15 cellular contexts compared by ENCODE assay signal in genomic region chr14:49686425-49686824, GRCh38. TPM values are rescaled to one million over a fixed set of nuclear protein-coding genes. Genes with fewer than 3 reads are reported as not detected.
DNase-seq lines count a peak whose midpoint lies in the region; ATAC-seq and TF ChIP-seq lines count a peak whose summit lies in the region.
"Had no signal": no experiment of that assay in that cellular context is flagged by ENCODE, and none has a peak within 500 bp of the region (broad histone marks: within the 10 kb centered on the region; RNA-seq: fewer than 3 reads in every experiment).

No MANE protein-coding gene starts in this region.

- no peak for TF ChIP-seq CTCF in DOHH2 (IDR thresholded peaks at IDR 0.05; ENCODE audit: low read depth, low read length, poor library complexity, severe bottlenecking)
- TF ChIP-seq CTCF in WTC11 (IDR thresholded peaks at IDR 0.05) = no peak

- H3K4me1 Mint-ChIP-seq in WTC11 (peaks cover 23% of the 10 kb centered on the region), immature natural killer cell (peaks cover 15 to 19% of the 10 kb centered on the region in 2 donors)

- peaks cover 22% of the 10 kb centered on the region for H3K4me1 ChIP-seq in BLaER1
- H3K4me1 ChIP-seq in DOHH2 (ENCODE audit: control insufficient read depth, low read length) = peaks cover 28% of the 10 kb centered on the region

- H3K36me3 ChIP-seq in BLaER1 (peaks cover 22% of the 10 kb centered on the region), DOHH2 (ENCODE audit: control insufficient read depth, low read length) (peaks cover 38% of the 10 kb centered on the region)

- H3K9ac ChIP-seq in BLaER1 = no peak overlapping the region

- CTCF ChIA-PET in WTC11 (lab: Charles Lee) = interaction anchor here (2.4 kb wide), 1 partner anchor 52 kb away, joined by 13 read pairs; no protein-coding TSS in a partner anchor

- no peak for DNase-seq in WTC11 (ENCODE audit: low spot score)
- no peak for DNase-seq in immature natural killer cell
- DNase-seq in SIG-M5 (lab: John Stamatoyannopoulos, UW) = no peak
- DNase-seq in NOMO-1 treated with DMSO at 0.1 percent for 48 hours (lab: John Stamatoyannopoulos, UW; ENCODE audit: unreplicated experiment) = no peak
- no peak for DNase-seq in RPMI8226
- DNase-seq: activated effector memory CD4-positive, alpha-beta T cell treated with anti-CD3 and anti-CD28 coated beads, Interleukin-2, amount 50 U/mL, for 16 hours; caudate nucleus; GF-D8; MG63; mucosa of descending colon; stimulated activated CD4-positive, alpha-beta T cell treated with anti-CD3 and anti-CD28 coated beads, Interleukin-4, amount 100 ng/mL, for 1 hour had no signal

- no peak overlapping the region for H3K27ac ChIP-seq in BLaER1
- H3K27ac ChIP-seq in DOHH2 (ENCODE audit: low read depth, low read length) = no peak overlapping the region

- H3K9me3 Mint-ChIP-seq in WTC11 (0 out of 2 replicates have a peak, but pooled peaks cover 3% of the 10 kb centered on the region), immature natural killer cell (no peaks in the 10 kb centered on the region)

- H3K4me3 Mint-ChIP-seq in WTC11 (peak overlapping the region; percentile 43), immature natural killer cell (peak overlapping the region; percentile 20 to 63 (median 51))

- H3K27me3 ChIP-seq in BLaER1 (no peaks in the 10 kb centered on the region; the same call in 1 of the 2 replicates), DOHH2 (ENCODE audit: control insufficient read depth, low read length) (no peaks in the 10 kb centered on the region)
- H3K27me3 ChIP-seq: MG63 had no signal

- H3K9me3 ChIP-seq in BLaER1 = no peaks in the 10 kb centered on the region
- no peaks in the 10 kb centered on the region for H3K9me3 ChIP-seq in DOHH2 (ENCODE audit: control insufficient read depth, insufficient read depth, low read length)
- H3K9me3 ChIP-seq: MG63, mucosa of descending colon had no signal

- ATAC-seq in WTC11 (no peak), GM21723 (IDR thresholded peaks at IDR 0.05; ENCODE audit: unreplicated experiment) (no peak)
- ATAC-seq: mucosa of descending colon had no signal

- H3K4me2 ChIP-seq in BLaER1 (peak overlapping the region; percentile 80; the same call in 1 of the 2 replicates), DOHH2 (ENCODE audit: low read length) (peak overlapping the region; percentile 94)

- peaks cover 14% of the 10 kb centered on the region for H3F3A ChIP-seq in DOHH2 (ENCODE audit: control insufficient read depth, insufficient read depth)

- peaks cover 20% of the 10 kb centered on the region for H3K27me3 Mint-ChIP-seq in WTC11 (ENCODE audit: low read depth)
- H3K27me3 Mint-ChIP-seq in immature natural killer cell (ENCODE audit: low read depth in 3 of 3) = peaks cover 0 to 2% (median 0%) of the 10 kb centered on the region in 3 donors

- H3K4me3 ChIP-seq in BLaER1 = peak overlapping the region; percentile 80; the same call in 1 of the 2 replicates
- H3K4me3 ChIP-seq in DOHH2 (ENCODE audit: low read length) = peak overlapping the region; percentile 95
- H3K4me3 ChIP-seq: mucosa of descending colon had no signal

- H3K27ac Mint-ChIP-seq in WTC11 = no peak overlapping the region
- peak overlapping the region in 1 of 6 donors; percentile 28 for H3K27ac Mint-ChIP-seq in immature natural killer cell

- POLR2A ChIA-PET in WTC11 (lab: Charles Lee) = no interaction called here

- no peaks in the 10 kb centered on the region for H3K9me2 ChIP-seq in DOHH2 (replicated peaks; ENCODE audit: control insufficient read depth, low read length)

- H4K20me1 ChIP-seq in BLaER1 (no peaks in the 10 kb centered on the region), DOHH2 (ENCODE audit: control insufficient read depth, insufficient read depth, low read depth, low read length) (no peaks in the 10 kb centered on the region)

- H3K36me3 Mint-ChIP-seq in WTC11 = peaks cover 16% of the 10 kb centered on the region
- H3K36me3 Mint-ChIP-seq in immature natural killer cell = peaks cover 0 to 4% (median 3%) of the 10 kb centered on the region in 3 donors

- H3K79me2 ChIP-seq in DOHH2 (ENCODE audit: control insufficient read depth, low read length) = peaks cover 56% of the 10 kb centered on the region

TF ChIP-seq in WTC11, 78 proteins besides CTCF, POLR2A, EP300 and RAD21:
- TF ChIP-seq FOXJ3 (CRISPR knock-in tag; IDR thresholded peaks at IDR 0.05; ENCODE audit: borderline replicate concordance) = no peak
- no peak for TF ChIP-seq ZNF219 (CRISPR knock-in tag; IDR thresholded peaks at IDR 0.05; ENCODE audit: borderline replicate concordance)
- TF ChIP-seq, protein P1, sequence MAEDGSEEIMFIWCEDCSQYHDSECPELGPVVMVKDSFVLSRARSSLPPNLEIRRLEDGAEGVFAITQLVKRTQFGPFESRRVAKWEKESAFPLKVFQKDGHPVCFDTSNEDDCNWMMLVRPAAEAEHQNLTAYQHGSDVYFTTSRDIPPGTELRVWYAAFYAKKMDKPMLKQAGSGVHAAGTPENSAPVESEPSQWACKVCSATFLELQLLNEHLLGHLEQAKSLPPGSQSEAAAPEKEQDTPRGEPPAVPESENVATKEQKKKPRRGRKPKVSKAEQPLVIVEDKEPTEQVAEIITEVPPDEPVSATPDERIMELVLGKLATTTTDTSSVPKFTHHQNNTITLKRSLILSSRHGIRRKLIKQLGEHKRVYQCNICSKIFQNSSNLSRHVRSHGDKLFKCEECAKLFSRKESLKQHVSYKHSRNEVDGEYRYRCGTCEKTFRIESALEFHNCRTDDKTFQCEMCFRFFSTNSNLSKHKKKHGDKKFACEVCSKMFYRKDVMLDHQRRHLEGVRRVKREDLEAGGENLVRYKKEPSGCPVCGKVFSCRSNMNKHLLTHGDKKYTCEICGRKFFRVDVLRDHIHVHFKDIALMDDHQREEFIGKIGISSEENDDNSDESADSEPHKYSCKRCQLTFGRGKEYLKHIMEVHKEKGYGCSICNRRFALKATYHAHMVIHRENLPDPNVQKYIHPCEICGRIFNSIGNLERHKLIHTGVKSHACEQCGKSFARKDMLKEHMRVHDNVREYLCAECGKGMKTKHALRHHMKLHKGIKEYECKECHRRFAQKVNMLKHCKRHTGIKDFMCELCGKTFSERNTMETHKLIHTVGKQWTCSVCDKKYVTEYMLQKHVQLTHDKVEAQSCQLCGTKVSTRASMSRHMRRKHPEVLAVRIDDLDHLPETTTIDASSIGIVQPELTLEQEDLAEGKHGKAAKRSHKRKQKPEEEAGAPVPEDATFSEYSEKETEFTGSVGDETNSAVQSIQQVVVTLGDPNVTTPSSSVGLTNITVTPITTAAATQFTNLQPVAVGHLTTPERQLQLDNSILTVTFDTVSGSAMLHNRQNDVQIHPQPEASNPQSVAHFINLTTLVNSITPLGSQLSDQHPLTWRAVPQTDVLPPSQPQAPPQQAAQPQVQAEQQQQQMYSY (CRISPR knock-in tag; IDR thresholded peaks at IDR 0.05) = no peak
- TF ChIP-seq CREM (CRISPR knock-in tag; IDR thresholded peaks at IDR 0.05) = no peak
- TF ChIP-seq, protein P2, sequence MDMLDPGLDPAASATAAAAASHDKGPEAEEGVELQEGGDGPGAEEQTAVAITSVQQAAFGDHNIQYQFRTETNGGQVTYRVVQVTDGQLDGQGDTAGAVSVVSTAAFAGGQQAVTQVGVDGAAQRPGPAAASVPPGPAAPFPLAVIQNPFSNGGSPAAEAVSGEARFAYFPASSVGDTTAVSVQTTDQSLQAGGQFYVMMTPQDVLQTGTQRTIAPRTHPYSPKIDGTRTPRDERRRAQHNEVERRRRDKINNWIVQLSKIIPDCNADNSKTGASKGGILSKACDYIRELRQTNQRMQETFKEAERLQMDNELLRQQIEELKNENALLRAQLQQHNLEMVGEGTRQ (CRISPR knock-in tag; IDR thresholded peaks at IDR 0.05) = no peak
- TF ChIP-seq ZNF263 (CRISPR knock-in tag; IDR thresholded peaks at IDR 0.05; ENCODE audit: low read depth) = no peak
- TF ChIP-seq, protein P3, sequence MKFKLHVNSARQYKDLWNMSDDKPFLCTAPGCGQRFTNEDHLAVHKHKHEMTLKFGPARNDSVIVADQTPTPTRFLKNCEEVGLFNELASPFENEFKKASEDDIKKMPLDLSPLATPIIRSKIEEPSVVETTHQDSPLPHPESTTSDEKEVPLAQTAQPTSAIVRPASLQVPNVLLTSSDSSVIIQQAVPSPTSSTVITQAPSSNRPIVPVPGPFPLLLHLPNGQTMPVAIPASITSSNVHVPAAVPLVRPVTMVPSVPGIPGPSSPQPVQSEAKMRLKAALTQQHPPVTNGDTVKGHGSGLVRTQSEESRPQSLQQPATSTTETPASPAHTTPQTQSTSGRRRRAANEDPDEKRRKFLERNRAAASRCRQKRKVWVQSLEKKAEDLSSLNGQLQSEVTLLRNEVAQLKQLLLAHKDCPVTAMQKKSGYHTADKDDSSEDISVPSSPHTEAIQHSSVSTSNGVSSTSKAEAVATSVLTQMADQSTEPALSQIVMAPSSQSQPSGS (CRISPR knock-in tag; IDR thresholded peaks at IDR 0.05; ENCODE audit: borderline replicate concordance, low read depth) = no peak
- TF ChIP-seq, protein P4, sequence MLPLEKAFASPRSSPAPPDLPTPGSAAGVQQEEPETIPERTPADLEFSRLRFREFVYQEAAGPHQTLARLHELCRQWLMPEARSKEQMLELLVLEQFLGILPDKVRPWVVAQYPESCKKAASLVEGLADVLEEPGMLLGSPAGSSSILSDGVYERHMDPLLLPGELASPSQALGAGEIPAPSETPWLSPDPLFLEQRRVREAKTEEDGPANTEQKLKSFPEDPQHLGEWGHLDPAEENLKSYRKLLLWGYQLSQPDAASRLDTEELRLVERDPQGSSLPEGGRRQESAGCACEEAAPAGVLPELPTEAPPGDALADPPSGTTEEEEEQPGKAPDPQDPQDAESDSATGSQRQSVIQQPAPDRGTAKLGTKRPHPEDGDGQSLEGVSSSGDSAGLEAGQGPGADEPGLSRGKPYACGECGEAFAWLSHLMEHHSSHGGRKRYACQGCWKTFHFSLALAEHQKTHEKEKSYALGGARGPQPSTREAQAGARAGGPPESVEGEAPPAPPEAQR (CRISPR knock-in tag; IDR thresholded peaks at IDR 0.05) = no peak
- TF ChIP-seq ETV6 (CRISPR knock-in tag; IDR thresholded peaks at IDR 0.05) = no peak
- TF ChIP-seq NR1H2 (CRISPR knock-in tag; IDR thresholded peaks at IDR 0.05) = no peak
- TF ChIP-seq JAZF1 (CRISPR knock-in tag; IDR thresholded peaks at IDR 0.05) = no peak
- no peak for TF ChIP-seq NFATC4 (CRISPR knock-in tag; IDR thresholded peaks at IDR 0.05)
- TF ChIP-seq ZNF416 (CRISPR knock-in tag; IDR thresholded peaks at IDR 0.05) = no peak

RNA-seq across cellular contexts. Expression of gene POLE2, which starts 1.6 kb away (rescaled TPM):
- 24.0 to 24.6 TPM (median 24.4 TPM) in 3 replicates for total RNA-seq in WTC11 (2021)
- 1 to 10 TPM; 1.4 to 6.4 (median 1.5) TPM for polyA plus RNA-seq in immature natural killer cell

RNA-seq across cellular contexts. Expression of gene KLHDC1, which starts 6.5 kb away (rescaled TPM):
- total RNA-seq in WTC11 (2021) = 0.16 TPM in 1 of 3 replicates, not detected in the others
- 1 to 10 TPM; 2.3 to 3.3 (median 2.5) TPM for polyA plus RNA-seq in immature natural killer cell
- total RNA-seq: H1 had no signal

RNA-seq across cellular contexts. Expression of gene DNAAF2, which starts 51.4 kb away (rescaled TPM):
- total RNA-seq in WTC11 (2021) = 19.9 to 22.8 TPM (median 22.5 TPM) in 3 replicates
- polyA plus RNA-seq in immature natural killer cell = 10 to 100 TPM; 13.3 to 17.2 (median 15.4) TPM
